8 cellular contexts compared by ENCODE assay signal in the genomic region with DNA sequence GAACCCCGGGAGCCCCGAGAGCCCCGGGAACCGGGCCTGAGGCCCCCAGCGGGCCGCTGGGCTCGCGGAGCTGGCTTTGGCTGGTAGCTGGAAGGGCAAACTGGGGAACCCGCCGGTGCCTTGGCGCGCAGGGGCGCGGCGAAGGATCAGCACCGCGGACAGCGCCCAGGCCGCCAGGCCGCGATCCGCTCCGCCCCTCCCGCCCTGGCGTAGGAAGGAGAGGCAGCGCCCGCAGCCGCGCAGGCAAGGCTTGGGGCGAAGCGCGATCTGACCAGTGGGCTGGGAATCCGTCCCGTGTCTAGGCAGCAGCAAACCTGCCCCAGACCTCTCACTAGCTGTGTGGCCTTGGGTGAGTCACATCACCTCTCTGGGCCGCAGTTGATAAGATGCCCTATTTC. TPM values are rescaled to one million over a fixed set of nuclear protein-coding genes. Genes with fewer than 3 reads are reported as not detected.
A peak's percentile ranks its signal among the peaks of the same experiment; 100 is the strongest.
DNase-seq lines count a peak whose midpoint lies in the region; ATAC-seq, FAIRE-seq and TF ChIP-seq lines count a peak whose summit lies in the region.

No MANE protein-coding gene starts in this region.

- H3K9me3 ChIP-seq in MG63 (no peaks in the 10 kb centered on the region), GM12878 (replicated peaks; ENCODE audit: control insufficient read depth, insufficient read depth, low read length) (no peaks in the 10 kb centered on the region), iPS DF 6.9 (ENCODE audit: control insufficient read depth, insufficient read depth, low read length) (no peaks in the 10 kb centered on the region), skeletal muscle satellite cell (replicated peaks; ENCODE audit: low read length) (no peaks in the 10 kb centered on the region)

- H4K20me1 ChIP-seq in GM12878 (ENCODE audit: control insufficient read depth, insufficient read depth), result 0 out of 2 replicates have a peak, but pooled peaks cover 3% of the 10 kb centered on the region

- 7% methylated on average over 16 of the region's 35 CpGs for WGBS in GM12878 (ENCODE audit: insufficient coverage, insufficient replicate concordance, low lambda C conversion rate, missing lambda C conversion rate)
- WGBS in iPS DF 6.9 (ENCODE audit: insufficient coverage, insufficient read length), result no CpG with 5 or more reads among the region's 35 CpGs

- CTCF ChIA-PET in GM12878 (lab: Yijun Ruan, JAX), result no interaction called here

- no peak for TF ChIP-seq EP300 in GM12878 (IDR thresholded peaks at IDR 0.05; ENCODE audit: borderline replicate concordance in 1 of 2, control insufficient read depth in 1 of 2, low read depth in 2 of 2, low read length in 2 of 2)

- SMC1A ChIA-PET in GM12878 (lab: Charles Lee; ENCODE audit: uncharacterized antibody, unreplicated experiment), result no interaction called here

- DNase-seq in EH (ENCODE audit: low read depth), result peak; percentile 74
- peak; percentile 64 for DNase-seq in MG63
- peak; percentile 80 for DNase-seq in UCSD-AML1 (lab: John Stamatoyannopoulos, UW; ENCODE audit: unreplicated experiment)
- peak; percentile 4 for DNase-seq in GM12878 (ENCODE audit: low read depth, low spot score)
- peak; percentile 63 for DNase-seq in iPS DF 6.9 (ENCODE audit: low read depth, low spot score)
- DNase-seq in DMS153 treated with DMSO at 0.1 percent for 48 hours (lab: John Stamatoyannopoulos, UW; ENCODE audit: unreplicated experiment), result no peak

- TF ChIP-seq POLR2A in GM12878 (IDR thresholded peaks at IDR 0.05; ENCODE audit: low read depth, low read length), result no peak

- no peaks in the 10 kb centered on the region for H3K79me2 ChIP-seq in GM12878 (ENCODE audit: control insufficient read depth, insufficient read depth, low read length)

- POLR2A ChIA-PET in GM12878 (lab: Charles Lee), result no interaction called here

- no peak overlapping the region for H3K4me3 ChIP-seq in MG63
- H3K4me3 ChIP-seq in GM12878, result no peak overlapping the region
- H3K4me3 ChIP-seq in iPS DF 6.9 (ENCODE audit: low read length), result peak overlapping the region; percentile 31; the same call in 1 of the 2 replicates
- no peak overlapping the region for H3K4me3 ChIP-seq in skeletal muscle satellite cell (ENCODE audit: low read length)

- H3K9ac ChIP-seq in GM12878 (ENCODE audit: control insufficient read depth, insufficient read depth, low read length) (no peak overlapping the region), skeletal muscle satellite cell (ENCODE audit: low read depth, low read length) (no peak overlapping the region)

- in situ Hi-C loops in GM12878 (cut with MboI), result no loop called here

- H3K4me1 ChIP-seq in GM12878 (ENCODE audit: control insufficient read depth, insufficient read depth, low read length), result no peaks in the 10 kb centered on the region
- peaks cover 2% of the 10 kb centered on the region; the same call in 1 of the 2 replicates for H3K4me1 ChIP-seq in iPS DF 6.9 (ENCODE audit: control insufficient read depth, insufficient read depth, low read length)
- H3K4me1 ChIP-seq in skeletal muscle satellite cell (ENCODE audit: control insufficient read depth, insufficient read depth, low read length), result no peaks in the 10 kb centered on the region

- H2AFZ ChIP-seq in GM12878 (ENCODE audit: control insufficient read depth, low read depth, low read length), result no peak overlapping the region

- intact Hi-C loops in GM12878 (cut with micrococcal nuclease; ENCODE audit: unreplicated experiment), result no loop called here

- H3K36me3 ChIP-seq in MG63, result no peaks in the 10 kb centered on the region
- no peaks in the 10 kb centered on the region for H3K36me3 ChIP-seq in GM12878 (ENCODE audit: control insufficient read depth in 2 of 2, insufficient read depth in 2 of 2, low read length in 1 of 2)
- H3K36me3 ChIP-seq in iPS DF 6.9 (ENCODE audit: control insufficient read depth, insufficient read depth, low read length), result no peaks in the 10 kb centered on the region
- H3K36me3 ChIP-seq in skeletal muscle satellite cell (ENCODE audit: insufficient read depth, low read length), result no peaks in the 10 kb centered on the region

- no peak for TF ChIP-seq CTCF in GM12878 (IDR thresholded peaks at IDR 0.05 in 2 of 3, conservative IDR thresholded peaks at IDR 0.05 in 1 of 3; ENCODE audit: control insufficient read depth in 2 of 3, extremely low read depth in 1 of 3, insufficient read depth in 1 of 3, low read depth in 3 of 3, low read length in 3 of 3)

- 0 out of 2 replicates have a peak overlapping the region, but pooled peaks have one; percentile 26 for H3K4me2 ChIP-seq in GM12878 (ENCODE audit: control insufficient read depth, insufficient read depth)
- H3K4me2 ChIP-seq in skeletal muscle satellite cell (ENCODE audit: low read length), result peak overlapping the region; percentile 64

- peak; percentile 99 for ATAC-seq in GM12878
- no peak for ATAC-seq in HG03175 (IDR thresholded peaks at IDR 0.05; ENCODE audit: unreplicated experiment)

- RAD21 ChIA-PET in GM12878 (lab: Charles Lee; ENCODE audit: unreplicated experiment), result no interaction called here

- no peak for FAIRE-seq in GM12878 (lab: Jason Lieb, UNC)

- no TSS peak for BruUV-seq in GM12878 (replicated peaks; lab: Mats Ljungman, UMichigan)

- TF ChIP-seq RAD21 in GM12878 (IDR thresholded peaks at IDR 0.05; ENCODE audit: insufficient read depth, low read depth, low read length), result no peak

- H3K27me3 ChIP-seq in MG63, result no peaks in the 10 kb centered on the region
- peaks cover 0 to 3% of the 10 kb centered on the region in 2 experiments; a peak in 2 of 4 replicates for H3K27me3 ChIP-seq in GM12878 (replicated peaks in 1 of 2; ENCODE audit: control insufficient read depth in 2 of 2, insufficient read depth in 2 of 2, low read length in 1 of 2)
- no peaks in the 10 kb centered on the region for H3K27me3 ChIP-seq in iPS DF 6.9 (ENCODE audit: control insufficient read depth, insufficient read depth, low read length)
- peaks cover 44% of the 10 kb centered on the region for H3K27me3 ChIP-seq in skeletal muscle satellite cell (ENCODE audit: control insufficient read depth, insufficient read depth, low read length)

- H3K27ac ChIP-seq in GM12878 (ENCODE audit: control insufficient read depth, insufficient read depth), result no peak overlapping the region
- no peak overlapping the region for H3K27ac ChIP-seq in iPS DF 6.9 (ENCODE audit: low read length)

RNA-seq across cellular contexts. Expression of a gene that starts 0.3 kb away (rescaled TPM):
- not detected in 2 replicates for total RNA-seq in MG63 (2014; rRNA removed; shearing (Covaris generic); ENCODE audit: low replicate concordance)
- not detected in 2 replicates for total RNA-seq in GM12878 (2013; cell fraction: nucleolus; rRNA removed)
- total RNA-seq in GM12878 (2014; rRNA removed) (not detected in 2 replicates), GM12878 (2014; rRNA removed; fragmentation: Illumina TruSeq; extraction: Trizol) (not detected in 2 replicates), GM12878 (2021) (not detected in 2 replicates)
- not detected for polyA plus RNA-seq in GM12878 (2011; ENCODE audit: low read depth)
- polyA plus RNA-seq in GM12878 (2011; rRNA removed) (not detected in 2 replicates), GM12878 (2014; fragmentation: Illumina TruSeq; extraction: Trizol) (not detected in 2 replicates), GM12878 (2014; fragmentation: Nextera tagmentation; extraction: Ambion mirVana) (not detected), GM12878 (2014; rRNA removed) (not detected in 2 replicates), GM12878 (2016; fragmentation: Nextera tagmentation; extraction: Ambion mirVana) (not detected)
- polyA plus RNA-seq in GM12878 (2011; cell fraction: cytosol; rRNA removed), result not detected in 2 replicates
- not detected in 2 replicates for polyA plus RNA-seq in GM12878 (2011; cell fraction: nucleus; rRNA removed)
- polyA plus RNA-seq in GM12878 (2012), result not detected in 2 replicates
- not detected in 2 replicates for polyA minus RNA-seq in GM12878 (2011; rRNA and poly(A)+ RNA removed)
- polyA minus RNA-seq in GM12878 (2011; cell fraction: cytosol; rRNA and poly(A)+ RNA removed), result not detected in 2 replicates
- not detected in 2 replicates for polyA minus RNA-seq in GM12878 (2011; cell fraction: nucleus; rRNA and poly(A)+ RNA removed)
- not detected in 2 replicates for total RNA-seq in skeletal muscle satellite cell (2012; rRNA removed)

RNA-seq across cellular contexts. Expression of a gene that starts 38.2 kb away (rescaled TPM):
- total RNA-seq in MG63 (2014; rRNA removed; shearing (Covaris generic); ENCODE audit: low replicate concordance), result 44.7 and 63.8 TPM in 2 replicates
- total RNA-seq in GM12878 (2013; cell fraction: nucleolus; rRNA removed), result 140 and 159 TPM in 2 replicates
- total RNA-seq in GM12878 (2014; rRNA removed) (71.2 and 82.3 TPM in 2 replicates), GM12878 (2014; rRNA removed; fragmentation: Illumina TruSeq; extraction: Trizol) (24.6 and 30.8 TPM in 2 replicates), GM12878 (2021) (126 and 147 TPM in 2 replicates)
- 24.6 TPM for polyA plus RNA-seq in GM12878 (2011; ENCODE audit: low read depth)
- polyA plus RNA-seq in GM12878 (2011; rRNA removed) (7.3 and 17.4 TPM in 2 replicates), GM12878 (2014; fragmentation: Illumina TruSeq; extraction: Trizol) (14.4 and 52.8 TPM in 2 replicates), GM12878 (2014; fragmentation: Nextera tagmentation; extraction: Ambion mirVana) (under 1 TPM; 0.11 to 0.82 TPM), GM12878 (2014; rRNA removed) (77.0 and 107 TPM in 2 replicates), GM12878 (2016; fragmentation: Nextera tagmentation; extraction: Ambion mirVana) (10 to 100 TPM; 67.7 to 68.7 TPM)
- 21.6 and 38.2 TPM in 2 replicates for polyA plus RNA-seq in GM12878 (2011; cell fraction: cytosol; rRNA removed)
- polyA plus RNA-seq in GM12878 (2011; cell fraction: nucleus; rRNA removed), result 326 and 415 TPM in 2 replicates
- 52.8 and 59.8 TPM in 2 replicates for polyA plus RNA-seq in GM12878 (2012)
- polyA minus RNA-seq in GM12878 (2011; rRNA and poly(A)+ RNA removed), result 18.1 and 32.5 TPM in 2 replicates
- 19.8 and 28.4 TPM in 2 replicates for polyA minus RNA-seq in GM12878 (2011; cell fraction: cytosol; rRNA and poly(A)+ RNA removed)
- 46.5 and 77.6 TPM in 2 replicates for polyA minus RNA-seq in GM12878 (2011; cell fraction: nucleus; rRNA and poly(A)+ RNA removed)
- total RNA-seq in skeletal muscle satellite cell (2012; rRNA removed), result 67.4 and 100 TPM in 2 replicates

RNA-seq across cellular contexts. Expression of a gene that starts 46.5 kb away (rescaled TPM):
- 4.1 and 4.4 TPM in 2 replicates for total RNA-seq in MG63 (2014; rRNA removed; shearing (Covaris generic); ENCODE audit: low replicate concordance)
- 1.7 and 2.3 TPM in 2 replicates for total RNA-seq in GM12878 (2013; cell fraction: nucleolus; rRNA removed)
- 0.49 and 0.68 TPM in 2 replicates for total RNA-seq in GM12878 (2014; rRNA removed)
- total RNA-seq in GM12878 (2014; rRNA removed; fragmentation: Illumina TruSeq; extraction: Trizol), result 0.36 and 0.37 TPM in 2 replicates
- 0.95 and 0.98 TPM in 2 replicates for total RNA-seq in GM12878 (2021)
- 0.34 TPM for polyA plus RNA-seq in GM12878 (2011; ENCODE audit: low read depth)
- not detected in 2 replicates for polyA plus RNA-seq in GM12878 (2011; rRNA removed)
- polyA plus RNA-seq in GM12878 (2011; cell fraction: cytosol; rRNA removed), result 0.02 and 0.06 TPM in 2 replicates
- 0.16 and 0.24 TPM in 2 replicates for polyA plus RNA-seq in GM12878 (2011; cell fraction: nucleus; rRNA removed)
- polyA plus RNA-seq in GM12878 (2012), result 0.51 and 1.2 TPM in 2 replicates
- polyA plus RNA-seq in GM12878 (2014; fragmentation: Illumina TruSeq; extraction: Trizol), result 0.54 and 0.95 TPM in 2 replicates
- polyA plus RNA-seq in GM12878 (2014; fragmentation: Nextera tagmentation; extraction: Ambion mirVana), result under 1 TPM in 1 of 2 experiments, not detected in 1; 0.03 TPM
- polyA plus RNA-seq in GM12878 (2014; rRNA removed), result 0.78 and 1.5 TPM in 2 replicates
- polyA plus RNA-seq in GM12878 (2016; fragmentation: Nextera tagmentation; extraction: Ambion mirVana), result under 1 TPM; 0.24 to 0.43 TPM
- polyA minus RNA-seq in GM12878 (2011; rRNA and poly(A)+ RNA removed), result not detected in 2 replicates
- polyA minus RNA-seq in GM12878 (2011; cell fraction: cytosol; rRNA and poly(A)+ RNA removed), result 3.5 and 4.5 TPM in 2 replicates
- 0.36 and 0.38 TPM in 2 replicates for polyA minus RNA-seq in GM12878 (2011; cell fraction: nucleus; rRNA and poly(A)+ RNA removed)
- total RNA-seq in skeletal muscle satellite cell (2012; rRNA removed), result 1.7 and 2.0 TPM in 2 replicates
